9 cellular contexts compared by ENCODE assay signal in the genomic region with DNA sequence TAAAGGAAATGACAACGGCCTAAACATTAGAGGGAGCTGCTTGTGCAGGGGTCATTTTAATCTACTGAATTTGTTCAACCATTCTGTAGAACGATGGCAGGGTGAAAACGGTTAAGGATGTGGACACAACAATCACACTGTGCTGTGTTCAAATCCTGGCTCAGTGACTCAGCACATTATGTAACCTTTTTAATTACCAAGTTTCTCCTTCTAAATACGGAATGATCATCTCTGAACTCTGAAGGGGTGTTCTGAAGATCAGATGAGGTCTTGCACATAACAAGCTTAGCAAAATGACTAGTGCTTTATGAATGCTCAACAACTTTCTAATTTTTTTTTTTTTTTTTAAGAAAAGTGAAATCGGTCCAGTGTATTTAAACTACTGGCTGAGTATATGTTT.
DNase-seq lines count a peak whose midpoint lies in the region; ATAC-seq, FAIRE-seq and TF ChIP-seq lines count a peak whose summit lies in the region.
"Had no signal": no experiment of that assay in that cellular context is flagged by ENCODE, and none has a peak within 500 bp of the region (broad histone marks: within the 10 kb centered on the region; RNA-seq: fewer than 3 reads in every experiment).

No MANE protein-coding gene starts in this region.

- in situ Hi-C loops in KBM-7 (cut with MboI; ENCODE audit: low pct_unique_long_range_greater_than_20kb, low sequenced_read_pairs) = no loop called here

- TF ChIP-seq CTCF in OCI-LY3 (IDR thresholded peaks at IDR 0.05; ENCODE audit: low read depth, low read length) (peak; percentile 29; the same call in 1 of the 2 replicates), H1 (IDR thresholded peaks at IDR 0.05; ENCODE audit: control extremely low read depth in 1 of 3, insufficient read depth in 1 of 3, low read depth in 1 of 3, low read length in 3 of 3) (no peak), spleen (IDR thresholded peaks at IDR 0.05 in 8 of 11, conservative IDR thresholded peaks at IDR 0.05 in 3 of 11) (no peak)

- intact Hi-C loops in spleen (cut with DNase I; ENCODE audit: low total_unique reads) = no loop called here

- no peak overlapping the region for H4K8ac ChIP-seq in H1 (ENCODE audit: extremely low read depth, insufficient read depth, low read length)

- H4K91ac ChIP-seq in H1 (replicated peaks; ENCODE audit: insufficient read length, low read length) = no peak overlapping the region

- H3K4me1 ChIP-seq in OCI-LY3 (ENCODE audit: low read length) (peaks cover 23% of the 10 kb centered on the region), H1 (replicated peaks in 1 of 4; ENCODE audit: control insufficient read depth in 3 of 4, insufficient read depth in 4 of 4, low read length in 3 of 4) (no peaks in the 10 kb centered on the region), spleen (peaks cover 12 to 46% (median 24%) of the 10 kb centered on the region in 6 donors)

- H3K4me3 ChIP-seq in OCI-LY3 (ENCODE audit: low read length) = no peak overlapping the region
- H3K4me3 ChIP-seq in H1 (ENCODE audit: extremely low read depth in 1 of 4, insufficient read depth in 2 of 4, low read depth in 3 of 4, low read length in 4 of 4) = no peak overlapping the region
- H3K4me3 ChIP-seq in spleen = no peak overlapping the region

- H2AK5ac ChIP-seq in H1 (ENCODE audit: low read depth, low read length) = no peak overlapping the region

- H3K4me2 ChIP-seq in OCI-LY3 (ENCODE audit: low read length) (no peak overlapping the region), H1 (ENCODE audit: insufficient read depth in 1 of 2, low read depth in 2 of 2, low read length in 2 of 2) (no peak overlapping the region)

- H2BK120ac ChIP-seq in H1 (replicated peaks; ENCODE audit: low read depth, low read length) = no peak overlapping the region

- H3K23ac ChIP-seq in H1 (ENCODE audit: insufficient read length) = no peak overlapping the region

- H3K79me2 ChIP-seq in OCI-LY3 (ENCODE audit: low read length) (peaks cover 90% of the 10 kb centered on the region), H1 (ENCODE audit: control insufficient read depth in 1 of 2, insufficient read depth in 2 of 2, low read length in 2 of 2) (no peaks in the 10 kb centered on the region)

- no peak for TF ChIP-seq POLR2A in H1 (IDR thresholded peaks at IDR 0.05; ENCODE audit: control extremely low read depth in 1 of 2, low read depth in 2 of 2, low read length in 2 of 2)
- no peak for TF ChIP-seq POLR2A in spleen (IDR thresholded peaks at IDR 0.05)

- H2BK15ac ChIP-seq in H1 (ENCODE audit: low read length) = no peak overlapping the region

- H2AFZ ChIP-seq in OCI-LY3 (ENCODE audit: low read depth, low read length) (no peak overlapping the region), H1 (ENCODE audit: low read length) (no peak overlapping the region)

- no peak overlapping the region for H2BK20ac ChIP-seq in H1 (ENCODE audit: low read length)

- DNase-seq in EH (ENCODE audit: low read depth) (peak; percentile 67), H1 (ENCODE audit: low read depth in 1 of 2, low spot score in 2 of 2) (no peak), spleen (no peak), KBM-7 (no peak), NOMO-1 (lab: John Stamatoyannopoulos, UW; ENCODE audit: unreplicated experiment in 2 of 2) (no peak)

- no peak overlapping the region for H3K56ac ChIP-seq in H1 (replicated peaks; ENCODE audit: insufficient read length, low read depth, low read length)

- H3K27ac ChIP-seq in OCI-LY3 (ENCODE audit: low read length) = no peak overlapping the region
- no peak overlapping the region for H3K27ac ChIP-seq in H1 (ENCODE audit: low read depth, low read length)
- H3K27ac ChIP-seq in spleen = peak overlapping the region in 6 of 8 donors; percentile 39 to 71 (median 62)
- H3K27ac ChIP-seq: epithelial cell of prostate had no signal

- CTCF ChIA-PET in H1 (lab: Charles Lee; ENCODE audit: partially characterized antibody) = no interaction called here

- H3K9ac ChIP-seq in OCI-LY3 (ENCODE audit: low read length) (no peak overlapping the region), H1 (replicated peaks in 1 of 4; ENCODE audit: extremely low read depth in 1 of 4, low read depth in 3 of 4, low read length in 3 of 4) (no peak overlapping the region)

- H2BK12ac ChIP-seq in H1 (ENCODE audit: low read depth, low read length) = no peak overlapping the region

- 94% methylated on average over 5 of the region's 5 CpGs; no CpG with 5 or more reads in 1 of the 2 experiments for WGBS in H1 (ENCODE audit: extremely low coverage in 1 of 2, insufficient coverage in 1 of 2, insufficient read length in 1 of 2, insufficient replicate concordance in 2 of 2, low coverage in 1 of 2, low lambda C conversion rate in 2 of 2, missing lambda C conversion rate in 1 of 2), 2 experiments
- WGBS in spleen, 5 donors = 68 to 91% (median 78%) methylated on average over 5 of the region's 5 CpGs

- H2BK5ac ChIP-seq in H1 (ENCODE audit: low read depth, low read length) = no peak overlapping the region

- H3K36me3 ChIP-seq in OCI-LY3 (replicated peaks; ENCODE audit: low read depth, low read length) (peaks cover 77% of the 10 kb centered on the region), H1 (ENCODE audit: control insufficient read depth in 2 of 4, insufficient read depth in 4 of 4, low read length in 3 of 4) (peaks cover 0 to 11% (median 2%) of the 10 kb centered on the region in 4 experiments; a peak in 4 of 8 replicates), spleen (peaks cover 0 to 70% (median 41%) of the 10 kb centered on the region in 6 donors)

- no peak for FAIRE-seq in H1 (lab: Jason Lieb, UNC)

- TF ChIP-seq EP300 in H1 (IDR thresholded peaks at IDR 0.05; ENCODE audit: borderline replicate concordance in 1 of 2, low read depth in 2 of 2, low read length in 2 of 2) = no peak

- no peaks in the 10 kb centered on the region for H3K79me1 ChIP-seq in H1 (ENCODE audit: low read depth, low read length)

- no peak for ATAC-seq in HG02884 (IDR thresholded peaks at IDR 0.05; ENCODE audit: unreplicated experiment)
- no peak for ATAC-seq in HG03571 (IDR thresholded peaks at IDR 0.05; ENCODE audit: unreplicated experiment)

- H3K9me3 ChIP-seq in OCI-LY3 (ENCODE audit: insufficient read depth, low read length) (no peaks in the 10 kb centered on the region), H1 (ENCODE audit: insufficient read depth in 2 of 2, low read depth in 1 of 2, low read length in 1 of 2) (no peaks in the 10 kb centered on the region), spleen (no peaks in the 10 kb centered on the region)

- H3K27me3 ChIP-seq in OCI-LY3 (ENCODE audit: low read depth, low read length) = no peaks in the 10 kb centered on the region
- H3K27me3 ChIP-seq in H1 (replicated peaks in 1 of 4; ENCODE audit: control insufficient read depth in 3 of 4, extremely low read depth in 1 of 4, insufficient read depth in 3 of 4, low read length in 3 of 4) = no peaks in the 10 kb centered on the region
- H3K27me3 ChIP-seq in spleen (replicated peaks in 1 of 7) = no peaks in the 10 kb centered on the region

- H3K14ac ChIP-seq in H1 (ENCODE audit: insufficient read length) = no peak overlapping the region

- H4K20me1 ChIP-seq in OCI-LY3 (ENCODE audit: insufficient read depth, low read length) = peaks cover 78% of the 10 kb centered on the region
- no peaks in the 10 kb centered on the region for H4K20me1 ChIP-seq in H1 (replicated peaks in 1 of 2; ENCODE audit: control insufficient read depth in 1 of 2, insufficient read depth in 2 of 2, low read length in 2 of 2)

- no peak for TF ChIP-seq RAD21 in H1 (IDR thresholded peaks at IDR 0.05 in 1 of 2, conservative IDR thresholded peaks at IDR 0.05 in 1 of 2; ENCODE audit: low read depth in 2 of 2, low read length in 2 of 2)

- POLR2A ChIA-PET in H1 (lab: Charles Lee; ENCODE audit: partially characterized antibody) = no interaction called here

- no peak overlapping the region for H3K18ac ChIP-seq in H1 (ENCODE audit: extremely low read depth, low read length)

- H3K4ac ChIP-seq in H1 (replicated peaks; ENCODE audit: insufficient read length, low read depth, low read length) = no peak overlapping the region

- H4K5ac ChIP-seq in H1 (ENCODE audit: insufficient read length, low read depth, low read length) = no peak overlapping the region

- H3K23me2 ChIP-seq in H1 (ENCODE audit: low read depth, low read length) = no peaks in the 10 kb centered on the region

TF ChIP-seq in H1, 55 proteins besides CTCF, POLR2A, EP300 and RAD21:
- TF ChIP-seq BACH1 (IDR thresholded peaks at IDR 0.05; ENCODE audit: low read length) (peak; percentile 31; the same call in 1 of the 2 replicates), CBX5 (IDR thresholded peaks at IDR 0.05; ENCODE audit: low read depth, low read length) (no peak)
TF ChIP-seq in H1: peak in this region for 1.

Comparison
In these comparisons a context has a peak if more than half of its experiments do, and no peak if none do; other contexts are left out.
1. H3K27ac ChIP-seq: peak in spleen (6 of 8); none in OCI-LY3 (single experiment) and H1 (single experiment).